23 cellular contexts compared by ENCODE assay signal in the genomic region with DNA sequence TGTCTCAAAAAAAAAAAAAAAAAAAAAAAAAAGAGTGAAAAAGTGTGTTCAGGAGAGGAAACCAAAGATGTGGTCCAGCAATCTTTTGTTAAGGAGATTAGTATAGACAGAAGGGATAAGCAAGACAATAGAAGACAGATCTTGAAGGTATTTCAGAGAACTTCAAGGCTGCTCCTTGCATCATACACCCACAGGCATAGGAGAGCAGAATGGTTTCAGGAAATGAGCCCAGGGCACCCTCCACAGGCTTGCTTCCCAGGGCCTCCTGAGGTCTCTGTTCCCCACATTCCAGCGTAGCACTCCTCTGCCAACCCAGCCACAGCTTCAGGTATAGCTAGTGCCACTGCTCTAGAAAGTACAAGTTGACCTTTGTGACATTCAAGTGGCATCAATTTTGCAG.
DNase-seq lines count a peak whose midpoint lies in the region; ATAC-seq, FAIRE-seq and TF ChIP-seq lines count a peak whose summit lies in the region.
"Had no signal": no experiment of that assay in that cellular context is flagged by ENCODE, and none has a peak within 500 bp of the region (broad histone marks: within the 10 kb centered on the region; RNA-seq: fewer than 3 reads in every experiment).

No MANE protein-coding gene starts in this region.

- H3K27ac Mint-ChIP-seq in GM23338 (no peak overlapping the region), WTC11 (no peak overlapping the region)
- H3K27ac Mint-ChIP-seq: B cell; CD4-positive, alpha-beta T cell; CD8-positive, alpha-beta T cell had no signal

- no peak overlapping the region for H3K27ac ChIP-seq in GM23338 (ENCODE audit: low read depth)
- no peak overlapping the region for H3K27ac ChIP-seq in esophagus muscularis mucosa (replicated peaks in 1 of 4)
- H3K27ac ChIP-seq: 22Rv1; A549; BLaER1 treated with 17β-estradiol and CSF1 and Interleukin-3, amounts not matched to agents 10 nM and 100 nM; C4-2B had no signal

- H3K36me3 Mint-ChIP-seq in GM23338 (ENCODE audit: low read depth) (peaks cover 2% of the 10 kb centered on the region; the same call in 2 of the 3 replicates), WTC11 (peaks cover 18% of the 10 kb centered on the region)
- H3K36me3 Mint-ChIP-seq: CD8-positive, alpha-beta T cell had no signal

- H3K4me3 ChIP-seq in GM23338, result no peak overlapping the region
- no peak overlapping the region for H3K4me3 ChIP-seq in esophagus muscularis mucosa
- H3K4me3 ChIP-seq: A549; BLaER1 treated with 17β-estradiol and CSF1 and Interleukin-3, amounts not matched to agents 10 nM and 100 nM had no signal

- H3K27me3 ChIP-seq in GM23338 (ENCODE audit: insufficient read depth), result no peaks in the 10 kb centered on the region
- H3K27me3 ChIP-seq in esophagus muscularis mucosa, result peaks cover 0 to 3% (median 0%) of the 10 kb centered on the region in 4 donors
- H3K27me3 ChIP-seq: BLaER1 treated with 17β-estradiol and CSF1 and Interleukin-3, amounts not matched to agents 10 nM and 100 nM had no signal

- TF ChIP-seq CTCF in GM23338 (conservative IDR thresholded peaks at IDR 0.05; ENCODE audit: low read depth in 2 of 2), result no peak
- no peak for TF ChIP-seq CTCF in WTC11 (IDR thresholded peaks at IDR 0.05)
- no peak for TF ChIP-seq CTCF in esophagus muscularis mucosa (IDR thresholded peaks at IDR 0.05)

- FAIRE-seq in urothelium cell line (lab: Jason Lieb, UNC) (peak; percentile 52), frontal cortex (lab: Jason Lieb, UNC) (no peak)
- FAIRE-seq: A549, D721Med, G401.6, GM12891, GM19239 had no signal

- H3K79me2 ChIP-seq in GM23338 (replicated peaks; ENCODE audit: insufficient read depth), result no peaks in the 10 kb centered on the region

- H3K4me2 ChIP-seq in GM23338, result no peak overlapping the region
- H3K4me2 ChIP-seq: A549; BLaER1 treated with 17β-estradiol and CSF1 and Interleukin-3, amounts not matched to agents 10 nM and 100 nM had no signal

- H3K4me1 Mint-ChIP-seq in GM23338, result peaks cover 2% of the 10 kb centered on the region; the same call in 1 of the 3 replicates
- H3K4me1 Mint-ChIP-seq in WTC11, result peaks cover 10% of the 10 kb centered on the region
- H3K4me1 Mint-ChIP-seq: B cell had no signal

- peak; percentile 58 for ATAC-seq in GM23338
- ATAC-seq in WTC11, result peak; percentile 84
- ATAC-seq in GM21515 (IDR thresholded peaks at IDR 0.05; ENCODE audit: unreplicated experiment), result no peak
- ATAC-seq: A549; CD8-positive, alpha-beta T cell had no signal

- no peaks in the 10 kb centered on the region for H3K36me3 ChIP-seq in GM23338 (ENCODE audit: insufficient read depth)
- no peaks in the 10 kb centered on the region for H3K36me3 ChIP-seq in esophagus muscularis mucosa
- H3K36me3 ChIP-seq: BLaER1 treated with 17β-estradiol and CSF1 and Interleukin-3, amounts not matched to agents 10 nM and 100 nM had no signal

- H4K20me1 ChIP-seq in GM23338 (replicated peaks; ENCODE audit: insufficient read depth), result no peaks in the 10 kb centered on the region
- H4K20me1 ChIP-seq: BLaER1 treated with 17β-estradiol and CSF1 and Interleukin-3, amounts not matched to agents 10 nM and 100 nM had no signal

- 73% methylated on average over 1 of the region's 1 CpG for WGBS in esophagus muscularis mucosa

- no peaks in the 10 kb centered on the region for H3K9me3 ChIP-seq in esophagus muscularis mucosa
- H3K9me3 ChIP-seq: A549, Caco-2 had no signal

- intact Hi-C loops in esophagus muscularis mucosa (cut with DNase I), result no loop called here

- no peak for TF ChIP-seq POLR2A in esophagus muscularis mucosa (IDR thresholded peaks at IDR 0.05; ENCODE audit: low read depth)

- H3K9me3 Mint-ChIP-seq in GM23338, result peaks cover 16% of the 10 kb centered on the region; the same call in 2 of the 3 replicates
- H3K9me3 Mint-ChIP-seq in WTC11, result peaks cover 32% of the 10 kb centered on the region
- H3K9me3 Mint-ChIP-seq: CD8-positive, alpha-beta T cell had no signal

- H3K4me3 Mint-ChIP-seq in GM23338, result no peak overlapping the region
- H3K4me3 Mint-ChIP-seq in WTC11, result no peak overlapping the region
- H3K4me3 Mint-ChIP-seq: B cell; CD4-positive, alpha-beta T cell; CD8-positive, alpha-beta T cell had no signal

- H3F3A ChIP-seq in GM23338 (replicated peaks; ENCODE audit: low read depth), result no peaks in the 10 kb centered on the region

- H3K9me2 ChIP-seq in GM23338 (ENCODE audit: insufficient read depth), result 0 out of 2 replicates have a peak, but pooled peaks cover 6% of the 10 kb centered on the region

- TF ChIP-seq EP300 in esophagus muscularis mucosa (IDR thresholded peaks at IDR 0.05), result no peak

- H2AFZ ChIP-seq in GM23338, result no peak overlapping the region; the same call in 1 of the 2 replicates

- peak; percentile 20 for DNase-seq in GM23338 (ENCODE audit: low spot score)
- no peak for DNase-seq in WTC11 (ENCODE audit: low spot score)
- DNase-seq in esophagus muscularis mucosa (ENCODE audit: extremely low spot score), result peak; percentile 66
- DNase-seq in urothelium cell line (ENCODE audit: low spot score), result no peak
- DNase-seq in frontal cortex (ENCODE audit: low spot score in 2 of 2), result no peak
- no peak for DNase-seq in cerebellar cortex (ENCODE audit: low spot score)
- DNase-seq: AML-193; Caco-2; Calu3; CD4-positive, alpha-beta T cell; CD8-positive, alpha-beta T cell; DMS79 treated with DMSO at 0.1 percent for 48 hours; GF-D8 had no signal

- POLR2A ChIA-PET in WTC11 (lab: Charles Lee), result no interaction called here

- CTCF ChIA-PET in WTC11 (lab: Charles Lee), result interaction anchor here (0.6 to 0.7 kb wide), 3 partner anchors 19 to 374 kb away, joined by 3 to 5 read pairs (median 4); no protein-coding TSS in a partner anchor

- H3K27me3 Mint-ChIP-seq in GM23338 (ENCODE audit: insufficient read depth, low read depth, poor library complexity) (peaks cover 1% of the 10 kb centered on the region), WTC11 (ENCODE audit: low read depth) (no peaks in the 10 kb centered on the region)

- H3K4me1 ChIP-seq in GM23338 (ENCODE audit: insufficient read depth) (no peaks in the 10 kb centered on the region), esophagus muscularis mucosa (no peaks in the 10 kb centered on the region)
- H3K4me1 ChIP-seq: A549; BLaER1 treated with 17β-estradiol and CSF1 and Interleukin-3, amounts not matched to agents 10 nM and 100 nM; Caco-2 had no signal

TF ChIP-seq in GM23338, 12 proteins besides CTCF, POLR2A, EP300 and RAD21 (continues in another document):
- TF ChIP-seq EZH2 (IDR thresholded peaks at IDR 0.05; ENCODE audit: low read depth, unreplicated experiment), result no peak
- no peak for TF ChIP-seq JUNB (IDR thresholded peaks at IDR 0.05; ENCODE audit: unreplicated experiment)
- no peak for TF ChIP-seq EZH2phosphoT487 (IDR thresholded peaks at IDR 0.05; ENCODE audit: unreplicated experiment)
- TF ChIP-seq, protein P1, sequence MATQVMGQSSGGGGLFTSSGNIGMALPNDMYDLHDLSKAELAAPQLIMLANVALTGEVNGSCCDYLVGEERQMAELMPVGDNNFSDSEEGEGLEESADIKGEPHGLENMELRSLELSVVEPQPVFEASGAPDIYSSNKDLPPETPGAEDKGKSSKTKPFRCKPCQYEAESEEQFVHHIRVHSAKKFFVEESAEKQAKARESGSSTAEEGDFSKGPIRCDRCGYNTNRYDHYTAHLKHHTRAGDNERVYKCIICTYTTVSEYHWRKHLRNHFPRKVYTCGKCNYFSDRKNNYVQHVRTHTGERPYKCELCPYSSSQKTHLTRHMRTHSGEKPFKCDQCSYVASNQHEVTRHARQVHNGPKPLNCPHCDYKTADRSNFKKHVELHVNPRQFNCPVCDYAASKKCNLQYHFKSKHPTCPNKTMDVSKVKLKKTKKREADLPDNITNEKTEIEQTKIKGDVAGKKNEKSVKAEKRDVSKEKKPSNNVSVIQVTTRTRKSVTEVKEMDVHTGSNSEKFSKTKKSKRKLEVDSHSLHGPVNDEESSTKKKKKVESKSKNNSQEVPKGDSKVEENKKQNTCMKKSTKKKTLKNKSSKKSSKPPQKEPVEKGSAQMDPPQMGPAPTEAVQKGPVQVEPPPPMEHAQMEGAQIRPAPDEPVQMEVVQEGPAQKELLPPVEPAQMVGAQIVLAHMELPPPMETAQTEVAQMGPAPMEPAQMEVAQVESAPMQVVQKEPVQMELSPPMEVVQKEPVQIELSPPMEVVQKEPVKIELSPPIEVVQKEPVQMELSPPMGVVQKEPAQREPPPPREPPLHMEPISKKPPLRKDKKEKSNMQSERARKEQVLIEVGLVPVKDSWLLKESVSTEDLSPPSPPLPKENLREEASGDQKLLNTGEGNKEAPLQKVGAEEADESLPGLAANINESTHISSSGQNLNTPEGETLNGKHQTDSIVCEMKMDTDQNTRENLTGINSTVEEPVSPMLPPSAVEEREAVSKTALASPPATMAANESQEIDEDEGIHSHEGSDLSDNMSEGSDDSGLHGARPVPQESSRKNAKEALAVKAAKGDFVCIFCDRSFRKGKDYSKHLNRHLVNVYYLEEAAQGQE (IDR thresholded peaks at IDR 0.05; ENCODE audit: unreplicated experiment), result no peak

TF ChIP-seq in WTC11, 78 proteins besides CTCF, POLR2A, EP300 and RAD21 (continues in another document):
- TF ChIP-seq FOXP1 (CRISPR knock-in tag; IDR thresholded peaks at IDR 0.05; ENCODE audit: borderline replicate concordance), result no peak
- TF ChIP-seq NR1H2 (CRISPR knock-in tag; IDR thresholded peaks at IDR 0.05), result no peak
- no peak for TF ChIP-seq ZNF121 (CRISPR knock-in tag; IDR thresholded peaks at IDR 0.05)
- no peak for TF ChIP-seq IRF2 (CRISPR knock-in tag; IDR thresholded peaks at IDR 0.05; ENCODE audit: borderline replicate concordance, low read depth)
- TF ChIP-seq FOXJ3 (CRISPR knock-in tag; IDR thresholded peaks at IDR 0.05; ENCODE audit: borderline replicate concordance), result no peak
- no peak for TF ChIP-seq NFYB (CRISPR knock-in tag; conservative IDR thresholded peaks at IDR 0.05; ENCODE audit: low read depth)
- TF ChIP-seq SMAD3 (CRISPR knock-in tag; IDR thresholded peaks at IDR 0.05; ENCODE audit: borderline replicate concordance), result no peak
- TF ChIP-seq ZNF423 (CRISPR knock-in tag; IDR thresholded peaks at IDR 0.05), result no peak
- TF ChIP-seq TEAD4 (CRISPR knock-in tag; IDR thresholded peaks at IDR 0.05), result no peak
- TF ChIP-seq, protein P2, sequence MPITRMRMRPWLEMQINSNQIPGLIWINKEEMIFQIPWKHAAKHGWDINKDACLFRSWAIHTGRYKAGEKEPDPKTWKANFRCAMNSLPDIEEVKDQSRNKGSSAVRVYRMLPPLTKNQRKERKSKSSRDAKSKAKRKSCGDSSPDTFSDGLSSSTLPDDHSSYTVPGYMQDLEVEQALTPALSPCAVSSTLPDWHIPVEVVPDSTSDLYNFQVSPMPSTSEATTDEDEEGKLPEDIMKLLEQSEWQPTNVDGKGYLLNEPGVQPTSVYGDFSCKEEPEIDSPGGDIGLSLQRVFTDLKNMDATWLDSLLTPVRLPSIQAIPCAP (CRISPR knock-in tag; IDR thresholded peaks at IDR 0.05), result no peak
- no peak for TF ChIP-seq TEAD1 (CRISPR knock-in tag; IDR thresholded peaks at IDR 0.05)
- TF ChIP-seq ZNF232 (CRISPR knock-in tag; IDR thresholded peaks at IDR 0.05), result no peak
- no peak for TF ChIP-seq NR3C1 (CRISPR knock-in tag; conservative IDR thresholded peaks at IDR 0.05; ENCODE audit: low read depth)
- TF ChIP-seq ZNF263 (CRISPR knock-in tag; IDR thresholded peaks at IDR 0.05; ENCODE audit: low read depth), result no peak

Comparison
In these comparisons a context has a peak if more than half of its experiments do, and no peak if none do; other contexts are left out.
1. DNase-seq: peak in GM23338 (single experiment) and esophagus muscularis mucosa (single experiment); none in WTC11 (single experiment), urothelium cell line (single experiment), frontal cortex (0 of 2) and cerebellar cortex (single experiment).